19 cellular contexts compared by ENCODE assay signal in the genomic region with DNA sequence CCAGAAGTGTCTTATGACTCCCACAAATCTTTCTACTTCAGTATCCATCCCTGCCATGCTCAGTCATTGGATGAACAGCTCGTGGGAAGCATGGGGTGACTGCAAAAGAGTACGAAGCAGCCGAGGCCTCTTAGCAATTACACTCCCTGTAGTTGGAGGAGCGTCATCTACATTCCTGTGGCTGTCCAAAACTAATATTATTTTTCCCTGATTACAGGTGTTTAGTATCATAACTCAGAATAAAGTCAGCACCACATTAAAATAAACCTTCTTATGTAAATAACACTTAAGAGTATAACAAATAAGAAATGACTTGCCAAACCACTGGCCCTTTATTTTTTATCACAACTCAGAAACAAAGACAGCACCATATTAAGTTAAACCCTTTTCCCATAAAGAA.
"Had no signal": no experiment of that assay in that cellular context is flagged by ENCODE, and none has a peak within 500 bp of the region (broad histone marks: within the 10 kb centered on the region; RNA-seq: fewer than 3 reads in every experiment).

No MANE protein-coding gene starts in this region.

- H3K27me3 Mint-ChIP-seq: activated CD8-positive, alpha-beta memory T cell treated with anti-CD3 and anti-CD28 coated beads, Interleukin-2, amount 10 ng/mL, durations not matched to agents 7 days and 5 days; central memory CD8-positive, alpha-beta T cell; stimulated activated naive CD8-positive, alpha-beta T cell treated with anti-CD3 and anti-CD28 coated beads, Interleukin-15, Interleukin-2, amounts not matched to agents 100 ng/mL and 50 ng/mL, for 24 hours had no signal

- H3K4me3 Mint-ChIP-seq: activated CD8-positive, alpha-beta memory T cell treated with anti-CD3 and anti-CD28 coated beads, Interleukin-2, amount 10 ng/mL, durations not matched to agents 7 days and 5 days; activated naive CD4-positive, alpha-beta T cell treated with anti-CD3 and anti-CD28 coated beads for 36 hours; central memory CD8-positive, alpha-beta T cell; neural progenitor cell; stimulated activated naive CD8-positive, alpha-beta T cell treated with anti-CD3 and anti-CD28 coated beads, Interleukin-15, Interleukin-2, amounts not matched to agents 100 ng/mL and 50 ng/mL, for 24 hours; T-cell had no signal

- H3K36me3 Mint-ChIP-seq: activated CD8-positive, alpha-beta memory T cell treated with anti-CD3 and anti-CD28 coated beads, Interleukin-2, amount 10 ng/mL, durations not matched to agents 7 days and 5 days; neural progenitor cell; T-cell had no signal

- H3K9me3 Mint-ChIP-seq: activated naive CD4-positive, alpha-beta T cell treated with anti-CD3 and anti-CD28 coated beads for 36 hours had no signal

- H3K4me1 Mint-ChIP-seq: activated CD8-positive, alpha-beta memory T cell treated with anti-CD3 and anti-CD28 coated beads, Interleukin-2, amount 10 ng/mL, durations not matched to agents 7 days and 5 days; central memory CD8-positive, alpha-beta T cell; T-cell had no signal

- H3K27ac Mint-ChIP-seq: activated CD8-positive, alpha-beta memory T cell treated with anti-CD3 and anti-CD28 coated beads, Interleukin-2, amount 10 ng/mL, durations not matched to agents 7 days and 5 days; activated naive CD4-positive, alpha-beta T cell treated with anti-CD3 and anti-CD28 coated beads for 36 hours; activated T-helper 2 cell treated with anti-CD3 and anti-CD28 coated beads, Interferon-gamma antibody, Interleukin-2, Interleukin-4, amounts not matched to agents 10 μg/mL and 5 μg/mL and 100 μg/mL, durations not matched to agents 14 hours and 24 hours and 36 hours; neural progenitor cell; stimulated activated naive CD8-positive, alpha-beta T cell treated with anti-CD3 and anti-CD28 coated beads, Interleukin-15, Interleukin-2, amounts not matched to agents 100 ng/mL and 50 ng/mL, for 24 hours; T-cell had no signal

- DNase-seq: activated CD4-positive, alpha-beta T cell treated with anti-CD3 and anti-CD28 coated beads, Interleukin-2, amount 50 U/mL, for 48 hours; activated CD4-positive, CD25-positive, alpha-beta regulatory T cell treated with anti-CD3 and anti-CD28 coated beads, Interleukin-2, amount 50 U/mL, for 72 hours; activated CD8-positive, alpha-beta memory T cell treated with anti-CD3 and anti-CD28 coated beads, Interleukin-2, amount 10 ng/mL, durations not matched to agents 7 days and 5 days; activated naive CD4-positive, alpha-beta T cell treated with anti-CD3 and anti-CD28 coated beads for 36 hours; activated T-cell treated with anti-CD3 and anti-CD28 coated beads, Interleukin-2, amount 50 U/mL, for 1 hour; esophagus squamous epithelium; foreskin melanocyte; left colon; lower lobe of right lung; midbrain; ovary; spleen; T-cell; T-helper 9 cell; trophoblast cell had no signal
